1 cellular context compared by ENCODE assay signal in genomic region chr2:144711546-144712276, GRCh38.
TF ChIP-seq lines count a peak whose summit lies in the region.

No MANE protein-coding gene starts in this region.

TF ChIP-seq in HepG2, 621 proteins besides CTCF, POLR2A, EP300 and RAD21 (continued from another document):
- TF ChIP-seq ZNF142 (CRISPR knock-in tag; IDR thresholded peaks at IDR 0.05) (no peak), ZNF580 (CRISPR knock-in tag; IDR thresholded peaks at IDR 0.05; ENCODE audit: borderline replicate concordance, low read depth) (no peak), YY1 (IDR thresholded peaks at IDR 0.05; ENCODE audit: insufficient read depth, insufficient replicate concordance, low read depth, low read length) (no peak), ZNF460 (CRISPR knock-in tag; IDR thresholded peaks at IDR 0.05; ENCODE audit: borderline replicate concordance) (no peak), TRAFD1 (CRISPR knock-in tag; IDR thresholded peaks at IDR 0.05; ENCODE audit: borderline replicate concordance) (no peak), ZNF75D (CRISPR knock-in tag; IDR thresholded peaks at IDR 0.05; ENCODE audit: borderline replicate concordance) (no peak), CENPX (CRISPR knock-in tag; IDR thresholded peaks at IDR 0.05) (no peak), MTF1 (CRISPR knock-in tag; IDR thresholded peaks at IDR 0.05) (no peak)
